10 cellular contexts compared by ENCODE assay signal in genomic region chr22:20203142-20204099, GRCh38. TPM values are rescaled to one million over a fixed set of nuclear protein-coding genes. Genes with fewer than 3 reads are reported as not detected.
DNase-seq lines count a peak whose midpoint lies in the region; ATAC-seq and TF ChIP-seq lines count a peak whose summit lies in the region.
"Had no signal": no experiment of that assay in that cellular context is flagged by ENCODE, and none has a peak within 500 bp of the region (broad histone marks: within the 10 kb centered on the region; RNA-seq: fewer than 3 reads in every experiment).

No MANE protein-coding gene starts in this region.

- no peaks in the 10 kb centered on the region for H3K9me2 ChIP-seq in MM.1S (replicated peaks; ENCODE audit: insufficient read depth, low read length)

- WGBS in upper lobe of left lung, 2 donors, result 37 to 44% methylated on average over 10 to 12 of the region's 13 CpGs

- peak; percentile 30 to 31 for ATAC-seq in upper lobe of left lung (ENCODE audit: low FRiP score in 2 of 2)
- ATAC-seq: esophagus mucosa had no signal

- H3K4me3 ChIP-seq in upper lobe of left lung (peak overlapping the region in 1 of 4 donors; percentile 15), MM.1S (ENCODE audit: low read length) (no peak overlapping the region)
- H3K4me3 ChIP-seq: HAP-1 had no signal

- H3K79me2 ChIP-seq in MM.1S (ENCODE audit: low read length), result 0 out of 2 replicates have a peak, but pooled peaks cover 4% of the 10 kb centered on the region

- H4K20me1 ChIP-seq in MM.1S (ENCODE audit: insufficient read depth, low read length), result no peaks in the 10 kb centered on the region

- TF ChIP-seq EP300 in upper lobe of left lung (IDR thresholded peaks at IDR 0.05), result no peak

- H3K27ac ChIP-seq in upper lobe of left lung, result peak overlapping the region; percentile 78 to 92 (median 86)
- H3K27ac ChIP-seq in MM.1S (ENCODE audit: low read length), result no peak overlapping the region

- no peak overlapping the region for H3K4me2 ChIP-seq in MM.1S (ENCODE audit: low read depth, low read length)

- no peak for TF ChIP-seq POLR2A in upper lobe of left lung (IDR thresholded peaks at IDR 0.05)

- no peaks in the 10 kb centered on the region for H3K9me3 ChIP-seq in upper lobe of left lung
- no peaks in the 10 kb centered on the region for H3K9me3 ChIP-seq in MM.1S (replicated peaks; ENCODE audit: insufficient read depth, low read length)
- H3K9me3 ChIP-seq: HAP-1 had no signal

- peak; percentile 34 for DNase-seq in HS-5 (ENCODE audit: low read depth)
- peak; percentile 34 for DNase-seq in astrocyte of the hippocampus (ENCODE audit: low read depth, low spot score)
- peak; percentile 98 for DNase-seq in islet precursor cell
- peak; percentile 44 to 45 for DNase-seq in upper lobe of left lung
- DNase-seq in stimulated activated CD4-positive, alpha-beta T cell treated with anti-CD3 and anti-CD28 coated beads, Interleukin-1b, Interleukin-23, amount 100 ng/mL, for 48 hours, result no peak
- DNase-seq in DMS 273 (lab: John Stamatoyannopoulos, UW; ENCODE audit: unreplicated experiment), result no peak
- no peak for DNase-seq in MM.1S
- DNase-seq: SHP77 treated with DMSO at 0.1 percent for 48 hours had no signal

- H2AFZ ChIP-seq in MM.1S (ENCODE audit: low read length), result no peak overlapping the region

- H3F3A ChIP-seq in MM.1S (ENCODE audit: insufficient read depth, low read length), result no peaks in the 10 kb centered on the region

- TF ChIP-seq CTCF in upper lobe of left lung (IDR thresholded peaks at IDR 0.05) (no peak), MM.1S (IDR thresholded peaks at IDR 0.05; ENCODE audit: low read length) (no peak)

- H3K36me3 ChIP-seq in upper lobe of left lung, result no peaks in the 10 kb centered on the region
- no peaks in the 10 kb centered on the region for H3K36me3 ChIP-seq in MM.1S (replicated peaks; ENCODE audit: insufficient read depth, low read length)
- H3K36me3 ChIP-seq: HAP-1 had no signal

- H3K27me3 ChIP-seq in upper lobe of left lung, result no peaks in the 10 kb centered on the region
- peaks cover 55% of the 10 kb centered on the region for H3K27me3 ChIP-seq in MM.1S (replicated peaks; ENCODE audit: insufficient read depth, low read length)

- H3K4me1 ChIP-seq in upper lobe of left lung, result peaks cover 45 to 67% (median 54%) of the 10 kb centered on the region in 4 donors
- H3K4me1 ChIP-seq in MM.1S (ENCODE audit: low read length), result 0 out of 2 replicates have a peak, but pooled peaks cover 10% of the 10 kb centered on the region

- H3K9ac ChIP-seq in MM.1S (ENCODE audit: low read length), result no peak overlapping the region

RNA-seq across cellular contexts. Expression of gene CCDC188, which starts 52.6 kb away (rescaled TPM):
- 1 to 10 TPM in 3 of 6 donors, under 1 TPM in 3; 0.46 to 2.1 (median 1.2) TPM for total RNA-seq in upper lobe of left lung

Comparison
In these comparisons a context has a peak if more than half of its experiments do, and no peak if none do; other contexts are left out.
1. DNase-seq: peak in HS-5 (single experiment), astrocyte of the hippocampus (single experiment), islet precursor cell (single experiment) and upper lobe of left lung (2 of 2); none in stimulated activated CD4-positive, alpha-beta T cell treated with anti-CD3 and anti-CD28 coated beads, Interleukin-1b, Interleukin-23, amount 100 ng/mL, for 48 hours (single experiment), DMS 273 (single experiment) and MM.1S (single experiment).